ENCODE assay signal across 1 cellular context in genomic region chr4:4541661-4542570, GRCh38.
A peak's percentile ranks its signal among the peaks of the same experiment; 100 is the strongest.
TF ChIP-seq lines count a peak whose summit lies in the region.

Gene STX18 (minus strand): TSS chr4:4542048. CDS start chr4:4541964, 84 bp downstream.

TF ChIP-seq in K562, 482 proteins besides CTCF, POLR2A, EP300 and RAD21 (continued from another document):
- TF ChIP-seq MLX (CRISPR knock-in tag; conservative IDR thresholded peaks at IDR 0.05), result no peak
- TF ChIP-seq, protein P1, sequence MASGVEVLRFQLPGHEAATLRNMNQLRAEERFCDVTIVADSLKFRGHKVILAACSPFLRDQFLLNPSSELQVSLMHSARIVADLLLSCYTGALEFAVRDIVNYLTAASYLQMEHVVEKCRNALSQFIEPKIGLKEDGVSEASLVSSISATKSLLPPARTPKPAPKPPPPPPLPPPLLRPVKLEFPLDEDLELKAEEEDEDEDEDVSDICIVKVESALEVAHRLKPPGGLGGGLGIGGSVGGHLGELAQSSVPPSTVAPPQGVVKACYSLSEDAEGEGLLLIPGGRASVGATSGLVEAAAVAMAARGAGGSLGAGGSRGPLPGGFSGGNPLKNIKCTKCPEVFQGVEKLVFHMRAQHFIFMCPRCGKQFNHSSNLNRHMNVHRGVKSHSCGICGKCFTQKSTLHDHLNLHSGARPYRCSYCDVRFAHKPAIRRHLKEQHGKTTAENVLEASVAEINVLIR (CRISPR knock-in tag; IDR thresholded peaks at IDR 0.05), result peak; percentile 96
- no peak for TF ChIP-seq ZNF274 (IDR thresholded peaks at IDR 0.05; ENCODE audit: borderline replicate concordance, low read depth, low read length)
- TF ChIP-seq NR2C1 (IDR thresholded peaks at IDR 0.05), result peak; percentile 94
- TF ChIP-seq NR2C1 (tag; IDR thresholded peaks at IDR 0.05), result peak; percentile 93
- TF ChIP-seq ZBTB5 (IDR thresholded peaks at IDR 0.05), result no peak
- TF ChIP-seq TOE1 (IDR thresholded peaks at IDR 0.05; ENCODE audit: borderline replicate concordance), result peak; percentile 95
- TF ChIP-seq TOE1 (CRISPR knock-in tag; IDR thresholded peaks at IDR 0.05; ENCODE audit: borderline replicate concordance, low read depth), result 0 out of 2 replicates have a peak, but pooled peaks have one; percentile 62
- TF ChIP-seq GTF2A2 (tag; IDR thresholded peaks at IDR 0.05), result peak; percentile 62; the same call in 1 of the 2 replicates
- peak; percentile 93 for TF ChIP-seq NEUROD1 (IDR thresholded peaks at IDR 0.05; ENCODE audit: borderline replicate concordance, low read depth, low read length, partially characterized antibody)
- TF ChIP-seq ZNF407 (IDR thresholded peaks at IDR 0.05; ENCODE audit: low read depth), result no peak
- TF ChIP-seq SRSF1 (IDR thresholded peaks at IDR 0.05; ENCODE audit: low read depth, low read length), result 0 out of 2 replicates have a peak, but pooled peaks have one; percentile 88
- no peak for TF ChIP-seq ZC3H8 (IDR thresholded peaks at IDR 0.05)
- TF ChIP-seq, protein P2, sequence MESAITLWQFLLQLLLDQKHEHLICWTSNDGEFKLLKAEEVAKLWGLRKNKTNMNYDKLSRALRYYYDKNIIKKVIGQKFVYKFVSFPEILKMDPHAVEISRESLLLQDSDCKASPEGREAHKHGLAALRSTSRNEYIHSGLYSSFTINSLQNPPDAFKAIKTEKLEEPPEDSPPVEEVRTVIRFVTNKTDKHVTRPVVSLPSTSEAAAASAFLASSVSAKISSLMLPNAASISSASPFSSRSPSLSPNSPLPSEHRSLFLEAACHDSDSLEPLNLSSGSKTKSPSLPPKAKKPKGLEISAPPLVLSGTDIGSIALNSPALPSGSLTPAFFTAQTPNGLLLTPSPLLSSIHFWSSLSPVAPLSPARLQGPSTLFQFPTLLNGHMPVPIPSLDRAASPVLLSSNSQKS (CRISPR knock-in tag; IDR thresholded peaks at IDR 0.05), result no peak
- peak; percentile 62 to 70; a peak in 3 of 4 replicates for TF ChIP-seq SIX5 (IDR thresholded peaks at IDR 0.05; ENCODE audit: borderline replicate concordance in 1 of 2, insufficient read depth in 1 of 2, low read depth in 1 of 2, low read length in 2 of 2)
- no peak for TF ChIP-seq ZNF785 (CRISPR knock-in tag; IDR thresholded peaks at IDR 0.05)
- TF ChIP-seq ZZZ3 (IDR thresholded peaks at IDR 0.05), result no peak
- TF ChIP-seq AFF4 (CRISPR knock-in tag; IDR thresholded peaks at IDR 0.05), result peak; percentile 82; the same call in 1 of the 2 replicates
- TF ChIP-seq FOXJ2 (tag; IDR thresholded peaks at IDR 0.05), result no peak; the same call in 1 of the 2 replicates
- no peak for TF ChIP-seq CEBPB (tag; IDR thresholded peaks at IDR 0.05)
- TF ChIP-seq NFXL1 (CRISPR knock-in tag; IDR thresholded peaks at IDR 0.05), result no peak
- no peak for TF ChIP-seq SFPQ (IDR thresholded peaks at IDR 0.05; ENCODE audit: low read depth, low read length)
- peak; percentile 77; the same call in 1 of the 2 replicates for TF ChIP-seq MBD2 (IDR thresholded peaks at IDR 0.05; ENCODE audit: borderline replicate concordance, low read depth)
- TF ChIP-seq FOS (IDR thresholded peaks at IDR 0.05; ENCODE audit: extremely low read depth, insufficient read length), result no peak
- TF ChIP-seq ZBTB1 (CRISPR knock-in tag; IDR thresholded peaks at IDR 0.05; ENCODE audit: borderline replicate concordance, low read depth), result peak; percentile 86
- peak; percentile 99 for TF ChIP-seq FIP1L1 (IDR thresholded peaks at IDR 0.05; ENCODE audit: low read depth, low read length, poor library complexity, severe bottlenecking)
- peak; percentile 95 for TF ChIP-seq MTA3 (IDR thresholded peaks at IDR 0.05; ENCODE audit: borderline replicate concordance)
- no peak for TF ChIP-seq NR0B1 (IDR thresholded peaks at IDR 0.05; ENCODE audit: partially characterized antibody)
- peak; percentile 90 for TF ChIP-seq GTF2E2 (tag; IDR thresholded peaks at IDR 0.05)
- TF ChIP-seq ZBTB8A (IDR thresholded peaks at IDR 0.05; ENCODE audit: partially characterized antibody), result no peak
- TF ChIP-seq JUN (IDR thresholded peaks at IDR 0.05; ENCODE audit: borderline replicate concordance, low read depth, low read length), result peak; percentile 63; the same call in 1 of the 2 replicates
- TF ChIP-seq JUN (CRISPR knock-in tag; IDR thresholded peaks at IDR 0.05; ENCODE audit: borderline replicate concordance), result peak; percentile 31; the same call in 1 of the 2 replicates
- TF ChIP-seq, protein P3, sequence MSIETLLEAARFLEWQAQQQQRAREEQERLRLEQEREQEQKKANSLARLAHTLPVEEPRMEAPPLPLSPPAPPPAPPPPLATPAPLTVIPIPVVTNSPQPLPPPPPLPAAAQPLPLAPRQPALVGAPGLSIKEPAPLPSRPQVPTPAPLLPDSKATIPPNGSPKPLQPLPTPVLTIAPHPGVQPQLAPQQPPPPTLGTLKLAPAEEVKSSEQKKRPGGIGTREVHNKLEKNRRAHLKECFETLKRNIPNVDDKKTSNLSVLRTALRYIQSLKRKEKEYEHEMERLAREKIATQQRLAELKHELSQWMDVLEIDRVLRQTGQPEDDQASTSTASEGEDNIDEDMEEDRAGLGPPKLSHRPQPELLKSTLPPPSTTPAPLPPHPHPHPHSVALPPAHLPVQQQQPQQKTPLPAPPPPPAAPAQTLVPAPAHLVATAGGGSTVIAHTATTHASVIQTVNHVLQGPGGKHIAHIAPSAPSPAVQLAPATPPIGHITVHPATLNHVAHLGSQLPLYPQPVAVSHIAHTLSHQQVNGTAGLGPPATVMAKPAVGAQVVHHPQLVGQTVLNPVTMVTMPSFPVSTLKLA (conservative IDR thresholded peaks at IDR 0.05), result peak; percentile 72 to 92
- no peak; the same call in 1 of the 2 replicates for TF ChIP-seq NR4A1 (CRISPR knock-in tag; IDR thresholded peaks at IDR 0.05)
- TF ChIP-seq NR4A1 (tag; IDR thresholded peaks at IDR 0.05), result peak; percentile 66; the same call in 1 of the 2 replicates
TF ChIP-seq in K562: peak in this region for 221.
